Comparison of ENCODE assay signal across 37 cellular contexts in the genomic region with DNA sequence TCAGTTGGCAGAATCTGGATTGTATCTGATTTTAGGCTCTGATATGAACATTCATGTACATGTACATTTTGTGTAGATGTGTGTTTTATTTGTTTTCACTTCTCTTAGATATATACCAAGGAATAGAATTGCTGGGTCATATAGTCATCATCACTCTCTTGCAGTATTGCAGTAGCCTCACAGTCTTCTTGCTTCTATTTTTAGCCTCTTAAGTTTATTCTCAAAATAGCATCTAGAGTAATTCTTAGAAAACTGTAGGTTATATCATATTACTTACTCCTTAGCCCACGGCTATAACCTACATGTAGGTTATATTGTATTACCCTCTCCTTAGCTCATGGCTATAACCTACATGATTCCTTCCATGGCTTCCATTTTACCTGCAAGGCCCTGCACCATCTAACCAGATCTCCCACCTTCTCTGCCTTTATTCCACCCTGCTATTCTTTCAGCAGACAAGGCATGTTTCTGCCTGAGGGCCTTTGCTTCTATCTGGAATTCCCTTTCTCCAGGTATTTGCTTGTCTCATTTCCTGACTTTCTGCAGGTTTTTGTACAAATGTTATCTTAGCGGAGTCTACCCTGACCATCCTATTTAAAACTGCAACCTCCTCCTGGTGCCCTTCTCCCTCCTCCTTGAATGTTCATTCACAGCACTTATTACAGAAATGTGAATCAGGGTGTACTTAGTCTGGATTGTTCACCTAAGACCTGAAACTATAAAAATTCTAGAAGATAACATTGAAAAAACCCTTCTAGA.
"Had no signal": no experiment of that assay in that cellular context is flagged by ENCODE, and none has a peak within 500 bp of the region (broad histone marks: within the 10 kb centered on the region; RNA-seq: fewer than 3 reads in every experiment).

No MANE protein-coding gene starts in this region.

- H3K27ac ChIP-seq: breast epithelium, Peyer's patch, SJSA1, VCaP had no signal

- H3K9ac ChIP-seq: SK-N-SH had no signal

- H3K36me3 Mint-ChIP-seq: activated CD8-positive, alpha-beta memory T cell treated with anti-CD3 and anti-CD28 coated beads, Interleukin-2, amount 10 ng/mL, durations not matched to agents 7 days and 5 days; activated naive CD4-positive, alpha-beta T cell treated with anti-CD3 and anti-CD28 coated beads, Interleukin-2, amount 10 ng/mL, durations not matched to agents 7 days and 5 days; activated naive CD8-positive, alpha-beta T cell treated with anti-CD3 and anti-CD28 coated beads for 36 hours; T-cell had no signal

- ATAC-seq: activated CD8-positive, alpha-beta memory T cell treated with anti-CD3 and anti-CD28 coated beads, Interleukin-2, amount 10 ng/mL, durations not matched to agents 7 days and 5 days; PC-3; T-cell had no signal

- H3K27me3 ChIP-seq: breast epithelium, Peyer's patch, SJSA1 had no signal

- H3K4me1 ChIP-seq: breast epithelium, Peyer's patch had no signal

- H3K4me2 ChIP-seq: SK-N-SH had no signal

- H3K9me3 ChIP-seq: breast epithelium, Peyer's patch, SJSA1, SK-N-SH had no signal

- DNase-seq: activated B cell treated with CpG ODN at 0.5 μM for 24 hours; activated CD4-positive, alpha-beta memory T cell treated with anti-CD3 and anti-CD28 coated beads, Interleukin-2, amount 10 ng/mL, durations not matched to agents 7 days and 5 days; activated CD4-positive, alpha-beta T cell treated with anti-CD3 and anti-CD28 coated beads for 4 hours; activated CD4-positive, CD25-positive, alpha-beta regulatory T cell treated with anti-CD3 and anti-CD28 coated beads, Interleukin-2, amount 50 U/mL, for 72 hours; activated CD8-positive, alpha-beta memory T cell treated with anti-CD3 and anti-CD28 coated beads for 24 hours; activated CD8-positive, alpha-beta memory T cell treated with anti-CD3 and anti-CD28 coated beads, Interleukin-2, amount 10 ng/mL, durations not matched to agents 7 days and 5 days; activated CD8-positive, alpha-beta memory T cell treated with anti-CD3 and anti-CD28 coated beads, Interleukin-2, amount 50 U/mL, for 48 hours; activated effector memory CD4-positive, alpha-beta T cell treated with Interleukin-2 at 50 U/mL for 16 hours; activated naive CD4-positive, alpha-beta T cell treated with anti-CD3 and anti-CD28 coated beads, Interleukin-2, amount 10 ng/mL, durations not matched to agents 7 days and 5 days; activated naive CD8-positive, alpha-beta T cell treated with anti-CD3 and anti-CD28 coated beads for 36 hours; activated T-cell treated with anti-CD3 and anti-CD28 coated beads, Interleukin-2, amount 50 U/mL, for 48 hours; amniotic stem cell; aorta; cerebellar nuclear complex; Kasumi-1; NCI-H1092 treated with DMSO at 0.1 percent for 48 hours; NCI-H1417; NCI-H146; NCI-H187; NCI-H2029 treated with DMSO at 0.1 percent for 48 hours; NCI-H2107; NCI-H2171; NCI-H510A; NCI-H526; NCI-H748 treated with DMSO at 0.1 percent for 48 hours; NK-92 treated with Interleukin-12 subunit alpha and Interleukin-12 subunit beta, amount 100 ng/mL, for 24 hours; PC-3; Peyer's patch; RPMI8226; SHP77 treated with DMSO at 0.1 percent for 48 hours; SK-N-SH; T-cell; T-helper 2 cell; T-helper 9 cell had no signal

- H3K27ac Mint-ChIP-seq: activated B cell treated with CpG ODN at 0.5 μM for 24 hours; activated CD4-positive, alpha-beta memory T cell treated with anti-CD3 and anti-CD28 coated beads, Interleukin-2, amount 10 ng/mL, durations not matched to agents 7 days and 5 days; activated CD8-positive, alpha-beta memory T cell treated with anti-CD3 and anti-CD28 coated beads, Interleukin-2, amount 10 ng/mL, durations not matched to agents 7 days and 5 days; activated naive CD4-positive, alpha-beta T cell treated with anti-CD3 and anti-CD28 coated beads, Interleukin-2, amount 10 ng/mL, durations not matched to agents 7 days and 5 days; activated naive CD8-positive, alpha-beta T cell treated with anti-CD3 and anti-CD28 coated beads for 36 hours had no signal

- H3K36me3 ChIP-seq: breast epithelium, Peyer's patch, SJSA1 had no signal

- H3K9me3 Mint-ChIP-seq: activated B cell treated with CpG ODN at 0.5 μM for 24 hours; activated CD4-positive, alpha-beta memory T cell treated with anti-CD3 and anti-CD28 coated beads, Interleukin-2, amount 10 ng/mL, durations not matched to agents 7 days and 5 days; activated naive CD4-positive, alpha-beta T cell treated with anti-CD3 and anti-CD28 coated beads, Interleukin-2, amount 10 ng/mL, durations not matched to agents 7 days and 5 days had no signal

- H3K4me3 ChIP-seq: breast epithelium, Peyer's patch, SJSA1 had no signal
